ENCODE assay signal across 19 cellular contexts in the genomic region with DNA sequence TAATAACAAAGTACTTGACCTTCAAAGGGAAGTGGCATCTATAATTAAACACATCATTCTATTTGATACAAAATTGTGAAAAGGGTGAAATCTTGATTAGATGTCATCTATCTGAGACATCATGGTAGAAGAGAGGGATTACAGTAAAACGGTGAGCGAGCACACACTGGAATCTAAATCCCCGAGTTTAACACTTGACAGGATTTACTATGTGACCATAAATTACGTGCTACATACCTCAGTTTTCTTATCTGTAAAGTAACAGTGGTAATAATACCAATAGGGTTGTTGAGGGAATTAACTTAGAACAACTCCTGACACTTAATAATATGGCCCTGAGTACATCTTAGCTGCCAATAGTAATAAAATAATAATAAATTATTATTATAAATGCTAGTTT. TPM values are rescaled to one million over a fixed set of nuclear protein-coding genes. Genes with fewer than 3 reads are reported as not detected.
DNase-seq lines count a peak whose midpoint lies in the region; ATAC-seq, FAIRE-seq and TF ChIP-seq lines count a peak whose summit lies in the region.
"Had no signal": no experiment of that assay in that cellular context is flagged by ENCODE, and none has a peak within 500 bp of the region (broad histone marks: within the 10 kb centered on the region; RNA-seq: fewer than 3 reads in every experiment).

No MANE protein-coding gene starts in this region.

- H2BK20ac ChIP-seq in H9 (ENCODE audit: low read depth, low read length, poor library complexity, severe bottlenecking) = no peak overlapping the region

- DNase-seq in D721Med (ENCODE audit: insufficient read length, low spot score) (no peak), H9 (no peak), RCC 7860 (ENCODE audit: low spot score) (peak; percentile 1), mesendoderm (peak; percentile 76), head of caudate nucleus (no peak), brain microvascular endothelial cell (no peak), NCI-H1694 treated with DMSO at 0.1 percent for 48 hours (lab: John Stamatoyannopoulos, UW) (no peak)
- DNase-seq: ACHN; BE2C; CD4-positive, alpha-beta memory T cell; DMS79 treated with DMSO at 0.1 percent for 48 hours had no signal

- H3K4me2 ChIP-seq in H9 (ENCODE audit: insufficient read depth, insufficient read length, low read length) = peak overlapping the region; percentile 46
- H3K4me2 ChIP-seq in mesendoderm (ENCODE audit: low read length) = no peak overlapping the region
- H3K4me2 ChIP-seq: KMS-11 had no signal

- intact Hi-C loops in head of caudate nucleus (cut with DNase I) = no loop called here

- H3K36me3 ChIP-seq in mesendoderm (ENCODE audit: control insufficient read depth, insufficient read depth, low read length) = no peaks in the 10 kb centered on the region
- no peaks in the 10 kb centered on the region for H3K36me3 ChIP-seq in brain microvascular endothelial cell (replicated peaks)
- H3K36me3 ChIP-seq: BE2C had no signal

- no peak overlapping the region for H2BK120ac ChIP-seq in H9 (ENCODE audit: low read depth, low read length, poor library complexity, severe bottlenecking)
- H2BK120ac ChIP-seq in mesendoderm (ENCODE audit: low read depth, low read length) = no peak overlapping the region

- H3K4me3 Mint-ChIP-seq in H9 = no peak overlapping the region
- H3K4me3 Mint-ChIP-seq: CD14-positive monocyte; CD4-positive, alpha-beta memory T cell had no signal

- H3K27me3 ChIP-seq in H9 (ENCODE audit: insufficient read depth, low read length) (no peaks in the 10 kb centered on the region), mesendoderm (ENCODE audit: insufficient read depth, low read length, poor library complexity) (no peaks in the 10 kb centered on the region), brain microvascular endothelial cell (replicated peaks) (no peaks in the 10 kb centered on the region)
- H3K27me3 ChIP-seq: BE2C had no signal

- no peak overlapping the region for H2AK5ac ChIP-seq in H9 (ENCODE audit: insufficient read length, low read length)
- H2AK5ac ChIP-seq in mesendoderm (ENCODE audit: low read length) = no peak overlapping the region

- no peaks in the 10 kb centered on the region for H3K9me3 ChIP-seq in H9 (ENCODE audit: control insufficient read depth, low read depth, low read length)
- H3K9me3 ChIP-seq: BE2C had no signal

- no peaks in the 10 kb centered on the region for H3K27me3 Mint-ChIP-seq in H9 (ENCODE audit: low read depth)

- H2BK5ac ChIP-seq in H9 (ENCODE audit: insufficient read length, low read length) (no peak overlapping the region), mesendoderm (ENCODE audit: low read length) (no peak overlapping the region)

- H3K4ac ChIP-seq in H9 (ENCODE audit: low read depth, low read length) (no peak overlapping the region), mesendoderm (ENCODE audit: low read depth, low read length) (no peak overlapping the region)

- H3K56ac ChIP-seq in H9 (ENCODE audit: insufficient read length, low read depth, low read length) (no peak overlapping the region), mesendoderm (ENCODE audit: low read length) (no peak overlapping the region)

- H3K9ac ChIP-seq in H9 (ENCODE audit: extremely low read depth, insufficient read length, low read length) (no peak overlapping the region), mesendoderm (ENCODE audit: low read length) (no peak overlapping the region)
- H3K9ac ChIP-seq: KMS-11 had no signal

- H4K20me1 ChIP-seq in H9 (ENCODE audit: control insufficient read depth, insufficient read depth, insufficient read length) = peaks cover 3% of the 10 kb centered on the region

- H3K23ac ChIP-seq in H9 (ENCODE audit: insufficient read length, low read depth, low read length) (no peak overlapping the region), mesendoderm (ENCODE audit: low read length) (no peak overlapping the region)

- no peak overlapping the region for H3K18ac ChIP-seq in H9 (ENCODE audit: insufficient read length, low read depth, low read length)
- H3K18ac ChIP-seq in mesendoderm (ENCODE audit: low read length) = no peak overlapping the region

- H4K5ac ChIP-seq in H9 (ENCODE audit: insufficient read length, low read depth, low read length) = no peak overlapping the region
- no peak overlapping the region for H4K5ac ChIP-seq in mesendoderm (ENCODE audit: low read length)

- H3K36me3 Mint-ChIP-seq in H9 (ENCODE audit: insufficient read depth in 1 of 3, low read depth in 3 of 3) = peaks cover 21 to 36% (median 25%) of the 10 kb centered on the region in 3 experiments
- H3K36me3 Mint-ChIP-seq: CD14-positive monocyte; CD4-positive, alpha-beta memory T cell had no signal

- H3K23me2 ChIP-seq in H9 (ENCODE audit: insufficient read length, low read depth, low read length, poor library complexity, severe bottlenecking) = no peaks in the 10 kb centered on the region

- H2BK15ac ChIP-seq in H9 (ENCODE audit: low read depth, low read length) (no peak overlapping the region), mesendoderm (replicated peaks; ENCODE audit: low read depth) (no peak overlapping the region)

- H2AFZ ChIP-seq in H9 (ENCODE audit: low read length) = no peak overlapping the region

- H3K4me3 ChIP-seq in mesendoderm (ENCODE audit: low read length) (no peak overlapping the region), brain microvascular endothelial cell (ENCODE audit: low read depth, low read length) (no peak overlapping the region)
- H3K4me3 ChIP-seq: GM12878 had no signal

- H2BK12ac ChIP-seq in H9 (ENCODE audit: insufficient read length, low read depth, low read length) = no peak overlapping the region

- peaks cover 51 to 62% of the 10 kb centered on the region in 2 experiments for H3K4me1 Mint-ChIP-seq in H9

- H3K79me2 ChIP-seq in H9 (ENCODE audit: insufficient read depth, low read length) (peaks cover 45% of the 10 kb centered on the region), mesendoderm (ENCODE audit: control insufficient read depth, insufficient read depth, low read length) (peaks cover 6% of the 10 kb centered on the region)

- H3K27ac Mint-ChIP-seq in H9 = 0 out of 7 replicates have a peak overlapping the region, but pooled peaks of 1 of the 3 experiments have one; percentile 47
- H3K27ac Mint-ChIP-seq: CD14-positive monocyte; CD4-positive, alpha-beta memory T cell had no signal

- H3K4me1 ChIP-seq in H9 (ENCODE audit: insufficient read depth, low read length) (peaks cover 11% of the 10 kb centered on the region), mesendoderm (ENCODE audit: control insufficient read depth, low read depth, low read length) (peaks cover 2% of the 10 kb centered on the region)
- H3K4me1 ChIP-seq: BE2C had no signal

- H3K9me3 Mint-ChIP-seq in H9 = no peaks in the 10 kb centered on the region
- H3K9me3 Mint-ChIP-seq: CD4-positive, alpha-beta memory T cell had no signal

- no CpG with 5 or more reads among the region's 4 CpGs for WGBS in H9 (ENCODE audit: extremely low coverage, insufficient read length, low lambda C conversion rate)
- WGBS in mesendoderm (ENCODE audit: extremely low coverage, insufficient coverage, low lambda C conversion rate) = no CpG with 5 or more reads among the region's 4 CpGs

- H4K8ac ChIP-seq in H9 (replicated peaks; ENCODE audit: insufficient read length, low read depth, low read length) (no peak overlapping the region), mesendoderm (ENCODE audit: low read depth, low read length) (no peak overlapping the region)

- H3K79me1 ChIP-seq in H9 (ENCODE audit: insufficient read depth, low read depth, low read length, poor library complexity, severe bottlenecking) = peaks cover 10% of the 10 kb centered on the region
- no peaks in the 10 kb centered on the region for H3K79me1 ChIP-seq in mesendoderm (ENCODE audit: low read length)

- no peak overlapping the region for H3K14ac ChIP-seq in H9 (ENCODE audit: insufficient read depth, low read length)

- FAIRE-seq in D721Med (lab: Jason Lieb, UNC) (peak; percentile 88), RCC 7860 (lab: Jason Lieb, UNC) (no peak)
- FAIRE-seq: A204.1, GM12878, H54 had no signal

- H3K27ac ChIP-seq in H9 (ENCODE audit: insufficient read length, low read depth, low read length) (no peak overlapping the region), mesendoderm (ENCODE audit: low read depth, low read length) (no peak overlapping the region), brain microvascular endothelial cell (no peak overlapping the region)
- H3K27ac ChIP-seq: KMS-11 had no signal

- no peak for TF ChIP-seq CTCF in D721Med (IDR thresholded peaks at IDR 0.05; ENCODE audit: insufficient read depth, missing control alignments)
- no peak for TF ChIP-seq CTCF in H9 (conservative IDR thresholded peaks at IDR 0.05)
- TF ChIP-seq CTCF in brain microvascular endothelial cell (IDR thresholded peaks at IDR 0.05; ENCODE audit: low read depth, low read length, missing control alignments) = no peak

- in situ Hi-C loops in brain microvascular endothelial cell (cut with HindIII; ENCODE audit: low pct_ligation_motif_present, low sequenced_read_pairs) = loop anchor here (25.0 kb wide), 1 partner anchor 201 kb away; no protein-coding TSS in a partner anchor

- ATAC-seq in HG03135 (IDR thresholded peaks at IDR 0.05; ENCODE audit: unreplicated experiment) = no peak
- ATAC-seq: GM12878, HCT116 had no signal

- H4K91ac ChIP-seq in H9 (ENCODE audit: insufficient read length, low read depth, low read length) = no peak overlapping the region

- no peak overlapping the region for H3T11ph ChIP-seq in H9 (ENCODE audit: low read length)

RNA-seq across cellular contexts. Expression of a gene that starts 13.3 kb away (rescaled TPM):
- 181 and 185 TPM in 2 replicates for total RNA-seq in H9 (2021)
- polyA plus RNA-seq in mesendoderm (2013, experiment 1 of 2) = 25.0 TPM
- 27.8 TPM for polyA plus RNA-seq in mesendoderm (2013, experiment 2 of 2)
- total RNA-seq: HT-29 had no signal

Comparison
In these comparisons a context has a peak if more than half of its experiments do, and no peak if none do; other contexts are left out.
1. DNase-seq: peak in RCC 7860 (single experiment) and mesendoderm (single experiment); none in D721Med (single experiment), H9 (single experiment), head of caudate nucleus (0 of 42), brain microvascular endothelial cell (single experiment) and NCI-H1694 treated with DMSO at 0.1 percent for 48 hours (single experiment).